8 cellular contexts compared by ENCODE assay signal in genomic region chr10:45464958-45465567, GRCh38.
DNase-seq lines count a peak whose midpoint lies in the region; ATAC-seq, FAIRE-seq and TF ChIP-seq lines count a peak whose summit lies in the region.

No MANE protein-coding gene starts in this region.

- intact Hi-C loops in activated B cell treated with CpG ODN at 0.5 μM for 24 hours (cut with micrococcal nuclease), result loop anchor here (1.0 to 5.0 kb wide), 8 partner anchors 129 to 557 kb away; partner anchors contain the start of genes TIMM23, WASHC2C and ZNF22

- ATAC-seq in activated B cell treated with CpG ODN at 0.5 μM for 24 hours (ENCODE audit: low read depth), result peak; percentile 68

- no peaks in the 10 kb centered on the region for H3K9me3 Mint-ChIP-seq in activated B cell treated with CpG ODN at 0.5 μM for 24 hours

- H3K4me1 ChIP-seq in HEK293 (ENCODE audit: control insufficient read depth, insufficient read depth, low read length) (no peaks in the 10 kb centered on the region), keratinocyte (ENCODE audit: control insufficient read depth, extremely low read depth, insufficient read depth, low read length) (no peaks in the 10 kb centered on the region)

- H3K4me1 Mint-ChIP-seq in activated B cell treated with CpG ODN at 0.5 μM for 24 hours, result peaks cover 90% of the 10 kb centered on the region

- dilution Hi-C loops in keratinocyte (cut with MboI; ENCODE audit: extremely low pct_ligation_motif_present, low sequenced_read_pairs), result no loop called here

- H3K36me3 ChIP-seq in HEK293 (ENCODE audit: control insufficient read depth in 2 of 2, insufficient read depth in 1 of 2, low read length in 2 of 2) (peaks cover 0 to 13% of the 10 kb centered on the region in 2 experiments; a peak in 1 of 3 replicates), keratinocyte (ENCODE audit: control insufficient read depth in 2 of 2, extremely low read depth in 1 of 2, insufficient read depth in 2 of 2, low read length in 2 of 2) (no peaks in the 10 kb centered on the region)

- H3K9me3 ChIP-seq in HEK293 (ENCODE audit: control insufficient read depth, insufficient read depth, low read depth, low read length), result no peaks in the 10 kb centered on the region
- H3K9me3 ChIP-seq in keratinocyte (ENCODE audit: control insufficient read depth, low read depth, low read length), result no peaks in the 10 kb centered on the region

- peak; percentile 69 for FAIRE-seq in keratinocyte (lab: Jason Lieb, UNC)

- CTCF ChIA-PET in HEK293 (lab: Yijun Ruan, JAX), result interaction anchor here (0.6 to 2.4 kb wide), 27 partner anchors 11 to 1693 kb away, joined by 3 to 23 read pairs (median 3); partner anchors contain the start of gene ZFAND4
- CTCF ChIA-PET in activated B cell treated with CpG ODN at 0.5 μM for 24 hours (lab: Charles Lee), result interaction anchor here (0.8 to 2.4 kb wide), 19 partner anchors 12 to 230 kb away, joined by 3 to 48 read pairs (median 4); partner anchors contain the start of gene ZFAND4

- H2AFZ ChIP-seq in keratinocyte (ENCODE audit: control insufficient read depth, low read length), result no peak overlapping the region

- peak overlapping the region; percentile 98 for H3K27ac Mint-ChIP-seq in activated B cell treated with CpG ODN at 0.5 μM for 24 hours

- H3K4me3 ChIP-seq in HEK293 (ENCODE audit: low read depth, low read length), result no peak overlapping the region
- H3K4me3 ChIP-seq in keratinocyte (ENCODE audit: control insufficient read depth in 2 of 3, extremely low read depth in 1 of 3, insufficient read depth in 2 of 3, low read depth in 1 of 3, low read length in 3 of 3), result no peak overlapping the region

- H3K9ac ChIP-seq in keratinocyte (ENCODE audit: control insufficient read depth, extremely low read depth, insufficient read depth, low read length), result no peak overlapping the region

- DNase-seq in NAMALWA (ENCODE audit: low spot score), result peak; percentile 82
- DNase-seq in activated B cell treated with CpG ODN at 0.5 μM for 24 hours, result peak; percentile 70
- DNase-seq in T47D (ENCODE audit: low read depth in 1 of 2, low spot score in 1 of 2), result peak; percentile 84 to 86
- DNase-seq in keratinocyte (ENCODE audit: low read depth, low spot score), result peak; percentile 9
- DNase-seq in stimulated activated CD4-positive, alpha-beta T cell treated with anti-CD3 and anti-CD28 coated beads, Interleukin-1b, Interleukin-23, amount 100 ng/mL, for 4 hours (ENCODE audit: low read depth in 2 of 2), result peak; percentile 69 to 70
- DNase-seq in NCI-H1930 (lab: John Stamatoyannopoulos, UW), result no peak

- in situ Hi-C loops in T47D (cut with HindIII; ENCODE audit: low pct_unique_long_range_greater_than_20kb, low sequenced_read_pairs), result no loop called here

- no peak overlapping the region for H3K27ac ChIP-seq in HEK293 (ENCODE audit: extremely low read depth, low read depth, low read length)
- H3K27ac ChIP-seq in keratinocyte (ENCODE audit: control insufficient read depth, insufficient read depth, low read length), result no peak overlapping the region

- H3K79me2 ChIP-seq in keratinocyte (ENCODE audit: control insufficient read depth, insufficient read depth, low read length), result no peaks in the 10 kb centered on the region

- POLR2A ChIA-PET in HEK293 (lab: Yijun Ruan, JAX), result interaction anchor here (0.9 kb wide), 1 partner anchor 207 kb away, joined by 3 read pairs; no protein-coding TSS in a partner anchor
- POLR2A ChIA-PET in activated B cell treated with CpG ODN at 0.5 μM for 24 hours (lab: Charles Lee), result interaction anchor here (0.6 to 2.6 kb wide), 7 partner anchors 45 to 262 kb away, joined by 3 to 17 read pairs (median 4); partner anchors contain the start of genes WASHC2C and ZFAND4

- H4K20me1 ChIP-seq in keratinocyte (ENCODE audit: control insufficient read depth, extremely low read depth, insufficient read depth, low read length), result no peaks in the 10 kb centered on the region

- H3K4me2 ChIP-seq in keratinocyte (ENCODE audit: control insufficient read depth, extremely low read depth, insufficient read depth, low read depth, low read length), result no peak overlapping the region

- peak; percentile 99 for TF ChIP-seq CTCF in GM12872 (IDR thresholded peaks at IDR 0.05; ENCODE audit: insufficient read depth, low read depth, low read length)
- TF ChIP-seq CTCF in HEK293 (tag by site-specific recombination; IDR thresholded peaks at IDR 0.05), result peak; percentile 87
- peak; percentile 60 for TF ChIP-seq CTCF in activated B cell treated with CpG ODN at 0.5 μM for 24 hours (IDR thresholded peaks at IDR 0.05)
- peak; percentile 97 to 99 (median 99) for TF ChIP-seq CTCF in keratinocyte (optimal IDR thresholded peaks at IDR 0.05 in 1 of 3, IDR thresholded peaks at IDR 0.05 in 1 of 3, conservative IDR thresholded peaks at IDR 0.05 in 1 of 3; ENCODE audit: extremely low read depth in 1 of 3, insufficient read depth in 2 of 3, low read length in 3 of 3)

- peak overlapping the region; percentile 45 for H3K4me3 Mint-ChIP-seq in activated B cell treated with CpG ODN at 0.5 μM for 24 hours

- H3K9me1 ChIP-seq in keratinocyte (ENCODE audit: control insufficient read depth, extremely low read depth, insufficient read depth, low read length), result no peaks in the 10 kb centered on the region

- H3K36me3 Mint-ChIP-seq in activated B cell treated with CpG ODN at 0.5 μM for 24 hours (ENCODE audit: low read depth), result peaks cover 12% of the 10 kb centered on the region

- H3K27me3 Mint-ChIP-seq in activated B cell treated with CpG ODN at 0.5 μM for 24 hours, result no peaks in the 10 kb centered on the region

- no peaks in the 10 kb centered on the region for H3K27me3 ChIP-seq in keratinocyte (ENCODE audit: control insufficient read depth, extremely low read depth, insufficient read depth, low read length)

TF ChIP-seq in HEK293, 187 proteins besides CTCF, POLR2A, EP300 and RAD21:
- no peak for TF ChIP-seq ZNF23 (tag by site-specific recombination; IDR thresholded peaks at IDR 0.05; ENCODE audit: borderline replicate concordance)
- 0 out of 2 replicates have a peak, but pooled peaks have one; percentile 21 for TF ChIP-seq KLF17 (tag by site-specific recombination; IDR thresholded peaks at IDR 0.05)
- TF ChIP-seq HOXA7 (CRISPR knock-in tag; IDR thresholded peaks at IDR 0.05; ENCODE audit: borderline replicate concordance), result no peak
- no peak for TF ChIP-seq ZNF354C (tag by site-specific recombination; IDR thresholded peaks at IDR 0.05; ENCODE audit: borderline replicate concordance, low read depth)
- 0 out of 2 replicates have a peak, but pooled peaks have one; percentile 15 for TF ChIP-seq ZNF501 (tag by site-specific recombination; IDR thresholded peaks at IDR 0.05)
- TF ChIP-seq ZNF654 (tag by site-specific recombination; IDR thresholded peaks at IDR 0.05; ENCODE audit: low read depth), result peak; percentile 95
- TF ChIP-seq ZSCAN5A (tag by site-specific recombination; IDR thresholded peaks at IDR 0.05), result no peak

Comparison
In these comparisons a context has a peak if more than half of its experiments do, and no peak if none do; other contexts are left out.
1. DNase-seq: peak in NAMALWA (single experiment), activated B cell treated with CpG ODN at 0.5 μM for 24 hours (single experiment), T47D (2 of 2), keratinocyte (single experiment) and stimulated activated CD4-positive, alpha-beta T cell treated with anti-CD3 and anti-CD28 coated beads, Interleukin-1b, Interleukin-23, amount 100 ng/mL, for 4 hours (2 of 2); none in NCI-H1930 (0 of 2).
2. Peak in every context shown above with its lines, with median percentiles within 50 percentile points of each other: CTCF ChIP-seq.